ENCODE assay signal across 24 cellular contexts in the genomic region with DNA sequence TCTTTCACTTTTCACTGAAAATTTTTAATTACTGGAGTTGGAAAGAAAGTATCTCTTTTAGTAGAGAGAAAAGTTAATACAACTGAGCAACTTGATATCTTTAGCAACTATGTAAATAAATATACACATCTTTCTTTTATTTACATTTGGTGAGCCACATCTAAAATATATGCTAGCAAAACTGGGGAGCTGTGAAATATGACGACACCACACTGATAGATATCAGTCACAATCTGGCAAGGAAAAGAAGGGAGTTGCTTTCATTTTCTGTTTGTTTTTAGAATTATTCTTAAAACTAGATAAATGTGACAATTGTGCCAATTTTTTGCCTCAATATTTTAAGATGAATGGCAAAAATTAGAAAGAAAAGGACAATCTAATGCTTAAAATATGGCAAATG. TPM values are rescaled to one million over a fixed set of nuclear protein-coding genes. Genes with fewer than 3 reads are reported as not detected.
"Had no signal": no experiment of that assay in that cellular context is flagged by ENCODE, and none has a peak within 500 bp of the region (broad histone marks: within the 10 kb centered on the region; RNA-seq: fewer than 3 reads in every experiment).

No MANE protein-coding gene starts in this region.

- H3K36me3 ChIP-seq: MG63, SJSA1 had no signal

- H3K9me3 ChIP-seq: MG63, SJSA1 had no signal

- H3K4me3 ChIP-seq: MG63, SJSA1, SK-N-MC had no signal

- H3K27ac ChIP-seq: SJSA1, SK-N-MC had no signal

- DNase-seq: Karpas-422, KG1, MG63, NCI-H1092, NCI-H1105 treated with DMSO at 0.1 percent for 48 hours, NCI-H1417 treated with DMSO at 0.1 percent for 48 hours, NCI-H146, NCI-H1694 treated with DMSO at 0.1 percent for 48 hours, NCI-H1930, NCI-H2081, NCI-H2107, NCI-H2227 treated with DMSO at 0.1 percent for 48 hours, NCI-H524, NCI-H526 treated with DMSO at 0.1 percent for 48 hours, NCI-H748 treated with DMSO at 0.1 percent for 48 hours, Right ventricle myocardium superior, RPMI8226, SIG-M5 had no signal

- FAIRE-seq: RCC 7860 had no signal

RNA-seq across cellular contexts. Expression of a gene that starts 2.7 kb away (rescaled TPM):
- total RNA-seq: HT-29, NCI-H460, OCI-LY7, Right ventricle myocardium superior, SJSA1 had no signal

RNA-seq across cellular contexts. Expression of a gene that starts 38.7 kb away (rescaled TPM):
- total RNA-seq: HT-29, NCI-H460, OCI-LY7, Right ventricle myocardium superior, SJSA1 had no signal
